In genomic region chr22:26777402-26777801, GRCh38 we compare ENCODE assay signal across 15 cellular contexts.
DNase-seq lines count a peak whose midpoint lies in the region; TF ChIP-seq lines count a peak whose summit lies in the region.
"Had no signal": no experiment of that assay in that cellular context is flagged by ENCODE, and none has a peak within 500 bp of the region (broad histone marks: within the 10 kb centered on the region; RNA-seq: fewer than 3 reads in every experiment).

No MANE protein-coding gene starts in this region.

- no peak overlapping the region for H2BK120ac ChIP-seq in mesendoderm (ENCODE audit: low read depth, low read length)

- H3K27ac Mint-ChIP-seq in mesothelial cell of epicardium: no peak overlapping the region

- no peak overlapping the region for H3K18ac ChIP-seq in mesendoderm (ENCODE audit: low read length)

- CTCF ChIA-PET in BJ (lab: Yijun Ruan, JAX): interaction anchor here (0.5 kb wide), 1 partner anchor 23 kb away, joined by 3 read pairs; no protein-coding TSS in a partner anchor

- no peak overlapping the region for H4K5ac ChIP-seq in mesendoderm (ENCODE audit: low read length)

- H3K27me3 ChIP-seq in BJ (ENCODE audit: control insufficient read depth, insufficient read depth, low read length) (no peaks in the 10 kb centered on the region), HUES6 (ENCODE audit: control insufficient read depth, insufficient read depth, low read length) (peaks cover 45% of the 10 kb centered on the region), mesendoderm (ENCODE audit: insufficient read depth, low read length, poor library complexity) (no peaks in the 10 kb centered on the region), Karpas-422 (ENCODE audit: low read length) (no peaks in the 10 kb centered on the region)
- H3K27me3 ChIP-seq: BLaER1, colonic mucosa, esophagus muscularis mucosa, right lobe of liver had no signal

- H3K9me3 Mint-ChIP-seq in mesothelial cell of epicardium: peaks cover 19% of the 10 kb centered on the region

- H3K4me2 ChIP-seq in mesendoderm (ENCODE audit: low read length): no peak overlapping the region
- H3K4me2 ChIP-seq in Karpas-422 (ENCODE audit: low read depth, low read length, poor library complexity, severe bottlenecking): no peak overlapping the region
- H3K4me2 ChIP-seq: BLaER1 had no signal

- H3K36me3 ChIP-seq in BJ (ENCODE audit: control insufficient read depth, insufficient read depth, low read length): no peaks in the 10 kb centered on the region; the same call in 1 of the 2 replicates
- peaks cover 8% of the 10 kb centered on the region; the same call in 1 of the 2 replicates for H3K36me3 ChIP-seq in HUES6 (ENCODE audit: control insufficient read depth, insufficient read depth, low read length)
- H3K36me3 ChIP-seq in mesendoderm (ENCODE audit: control insufficient read depth, insufficient read depth, low read length): no peaks in the 10 kb centered on the region
- no peaks in the 10 kb centered on the region for H3K36me3 ChIP-seq in Karpas-422 (ENCODE audit: insufficient read depth, low read length)
- H3K36me3 ChIP-seq: colonic mucosa, right lobe of liver had no signal

- no peak overlapping the region for H3K4me3 Mint-ChIP-seq in mesothelial cell of epicardium

- H2AK5ac ChIP-seq in mesendoderm (ENCODE audit: low read length): no peak overlapping the region

- H2BK15ac ChIP-seq in mesendoderm (replicated peaks; ENCODE audit: low read depth): no peak overlapping the region

- TF ChIP-seq CTCF in BJ (IDR thresholded peaks at IDR 0.05; ENCODE audit: insufficient read depth, low read depth, low read length) (no peak), mesothelial cell of epicardium (IDR thresholded peaks at IDR 0.05; ENCODE audit: unreplicated experiment) (no peak)

- H3K4me3 ChIP-seq in BJ (ENCODE audit: low read depth, low read length): no peak overlapping the region
- H3K4me3 ChIP-seq in HUES6 (ENCODE audit: low read depth, low read length): no peak overlapping the region
- H3K4me3 ChIP-seq in mesendoderm (ENCODE audit: low read length): no peak overlapping the region
- no peak overlapping the region for H3K4me3 ChIP-seq in Karpas-422 (ENCODE audit: low read length)
- H3K4me3 ChIP-seq: BLaER1, colonic mucosa, esophagus muscularis mucosa, right lobe of liver had no signal

- H2BK5ac ChIP-seq in mesendoderm (ENCODE audit: low read length): no peak overlapping the region

- H3K9me2 ChIP-seq in Karpas-422 (replicated peaks; ENCODE audit: insufficient read depth, low read length): no peaks in the 10 kb centered on the region

- peaks cover 23% of the 10 kb centered on the region for H3K4me1 ChIP-seq in HUES6 (ENCODE audit: control insufficient read depth, insufficient read depth, low read length)
- H3K4me1 ChIP-seq in mesendoderm (ENCODE audit: control insufficient read depth, low read depth, low read length): no peaks in the 10 kb centered on the region
- H3K4me1 ChIP-seq in Karpas-422 (ENCODE audit: low read length): no peaks in the 10 kb centered on the region
- H3K4me1 ChIP-seq: colonic mucosa, right lobe of liver had no signal

- no peak overlapping the region for H3K27ac ChIP-seq in HUES6 (ENCODE audit: low read depth, low read length)
- no peak overlapping the region for H3K27ac ChIP-seq in mesendoderm (ENCODE audit: low read depth, low read length)
- no peak overlapping the region for H3K27ac ChIP-seq in Karpas-422 (ENCODE audit: low read length)
- H3K27ac ChIP-seq: BLaER1, colonic mucosa, esophagus muscularis mucosa, right lobe of liver had no signal

- no peak overlapping the region for H3K4ac ChIP-seq in mesendoderm (ENCODE audit: low read depth, low read length)

- peaks cover 3% of the 10 kb centered on the region for H3K27me3 Mint-ChIP-seq in mesothelial cell of epicardium (ENCODE audit: low read depth)

- H3K36me3 Mint-ChIP-seq in mesothelial cell of epicardium: peaks cover 42% of the 10 kb centered on the region

- no peaks in the 10 kb centered on the region for H3K79me1 ChIP-seq in mesendoderm (ENCODE audit: low read length)

- no CpG with 5 or more reads among the region's 4 CpGs for WGBS in mesendoderm (ENCODE audit: extremely low coverage, insufficient coverage, low lambda C conversion rate)

- H4K8ac ChIP-seq in mesendoderm (ENCODE audit: low read depth, low read length): no peak overlapping the region

- peak; percentile 41 for DNase-seq in BJ (ENCODE audit: low read depth)
- DNase-seq in epidermal melanocyte (ENCODE audit: insufficient read length, low spot score): peak; percentile 45
- peak; percentile 88 for DNase-seq in mesendoderm
- no peak for DNase-seq in activated CD4-positive, alpha-beta T cell treated with anti-CD3 and anti-CD28 coated beads, Interleukin-2, amount 50 U/mL, for 4 hours
- no peak for DNase-seq in Karpas-422
- no peak for DNase-seq in mesothelial cell of epicardium (ENCODE audit: low spot score in 2 of 2, unreplicated experiment in 2 of 2)
- DNase-seq in NCI-H146 (lab: John Stamatoyannopoulos, UW): no peak
- DNase-seq: colonic mucosa; DMS79; NCI-H2171; right lobe of liver; stimulated activated naive CD4-positive, alpha-beta T cell had no signal

- H3K79me2 ChIP-seq in mesendoderm (ENCODE audit: control insufficient read depth, insufficient read depth, low read length) (no peaks in the 10 kb centered on the region), Karpas-422 (ENCODE audit: low read length) (no peaks in the 10 kb centered on the region)

- H3K9me3 ChIP-seq in HUES6 (ENCODE audit: control insufficient read depth, insufficient read depth, low read depth, low read length): peaks cover 11% of the 10 kb centered on the region
- H3K9me3 ChIP-seq in Karpas-422 (ENCODE audit: low read length): no peaks in the 10 kb centered on the region
- H3K9me3 ChIP-seq: colonic mucosa, right lobe of liver had no signal

- POLR2A ChIA-PET in BJ (lab: Charles Lee): no interaction called here

- H3K56ac ChIP-seq in mesendoderm (ENCODE audit: low read length): no peak overlapping the region

- H3K9ac ChIP-seq in HUES6 (ENCODE audit: low read length) (peak overlapping the region; percentile 20), mesendoderm (ENCODE audit: low read length) (no peak overlapping the region), Karpas-422 (ENCODE audit: low read length) (no peak overlapping the region)
- H3K9ac ChIP-seq: BLaER1 had no signal

- no peak overlapping the region for H3K23ac ChIP-seq in mesendoderm (ENCODE audit: low read length)

- no peak overlapping the region for H2AFZ ChIP-seq in Karpas-422 (ENCODE audit: low read length)

- peaks cover 20% of the 10 kb centered on the region for H3K4me1 Mint-ChIP-seq in mesothelial cell of epicardium

- H4K20me1 ChIP-seq in Karpas-422 (ENCODE audit: insufficient read depth, low read depth, low read length): no peaks in the 10 kb centered on the region
- H4K20me1 ChIP-seq: BLaER1 had no signal

Comparison
In these comparisons a context has a peak if more than half of its experiments do, and no peak if none do; other contexts are left out.
1. DNase-seq: peak in BJ (single experiment), epidermal melanocyte (single experiment) and mesendoderm (single experiment); none in activated CD4-positive, alpha-beta T cell treated with anti-CD3 and anti-CD28 coated beads, Interleukin-2, amount 50 U/mL, for 4 hours (0 of 2), Karpas-422 (single experiment), mesothelial cell of epicardium (0 of 2) and NCI-H146 (single experiment).